Comparison of ENCODE assay signal across 8 cellular contexts in genomic region chr6:145735356-145736165, GRCh38. TPM values are rescaled to one million over a fixed set of nuclear protein-coding genes. Genes with fewer than 3 reads are reported as not detected.
DNase-seq lines count a peak whose midpoint lies in the region; ATAC-seq and TF ChIP-seq lines count a peak whose summit lies in the region.

EPM2A (minus strand) TSS chr6:145735520; CDS start chr6:145735498, 22 bp downstream.

- DNase-seq in DMS114 treated with DMSO at 0.1 percent for 48 hours (lab: John Stamatoyannopoulos, UW; ENCODE audit: unreplicated experiment) (peak; percentile 22), HT1080 (ENCODE audit: low read depth) (peak; percentile 73), PC-9 (peak; percentile 68 to 82), fibroblast of gingiva (ENCODE audit: low read depth) (peak; percentile 82)
- peak; percentile 70 to 79 for DNase-seq in activated T-cell treated with anti-CD3 and anti-CD28 coated beads, Interleukin-2, amount 50 U/mL, for 72 hours
- peak; percentile 53 to 77 (median 66) for DNase-seq in naive thymus-derived CD4-positive, alpha-beta T cell
- DNase-seq in stimulated activated naive CD8-positive, alpha-beta T cell treated with anti-CD3 and anti-CD28 coated beads, Interleukin-15, Interleukin-2, amounts not matched to agents 100 U/mL and 50 U/mL, for 24 hours: peak; percentile 73

- no peak for TF ChIP-seq CTCF in PC-9 (conservative IDR thresholded peaks at IDR 0.05)

- peaks cover 7 to 10% of the 10 kb centered on the region in 2 donors for H3K36me3 Mint-ChIP-seq in activated T-cell treated with anti-CD3 and anti-CD28 coated beads, Interleukin-2, amount 50 U/mL, for 72 hours (ENCODE audit: insufficient read depth in 2 of 2)
- H3K36me3 Mint-ChIP-seq in naive thymus-derived CD4-positive, alpha-beta T cell: peaks cover 0 to 9% (median 3%) of the 10 kb centered on the region in 5 donors

- H3F3A ChIP-seq in PC-9 (ENCODE audit: insufficient read depth, low read depth): peaks cover 13% of the 10 kb centered on the region

- no peaks in the 10 kb centered on the region for H4K20me1 ChIP-seq in PC-9 (ENCODE audit: insufficient read depth)

- intact Hi-C loops in PC-9 (cut with micrococcal nuclease; ENCODE audit: unreplicated experiment): loop anchor here (5.0 kb wide), 1 partner anchor 162 kb away; no protein-coding TSS in a partner anchor
- intact Hi-C loops in naive thymus-derived CD4-positive, alpha-beta T cell (cut with micrococcal nuclease): loop anchor here (1.0 to 10.0 kb wide), 9 partner anchors 31 to 1671 kb away; partner anchors contain the start of genes FBXO30 (in 2 of the 2), SHPRH (in 2 of the 2) and STXBP5 (in 1 of the 2)

- H3K4me1 ChIP-seq in PC-9 (replicated peaks; ENCODE audit: insufficient read depth): peaks cover 14% of the 10 kb centered on the region
- H3K4me1 ChIP-seq in naive thymus-derived CD4-positive, alpha-beta T cell (ENCODE audit: control insufficient read depth in 2 of 2, insufficient read depth in 2 of 2, low read length in 2 of 2): peaks cover 0 to 5% of the 10 kb centered on the region in 2 donors

- peaks cover 3 to 7% of the 10 kb centered on the region in 2 donors for H3K9me3 Mint-ChIP-seq in activated T-cell treated with anti-CD3 and anti-CD28 coated beads, Interleukin-2, amount 50 U/mL, for 72 hours
- peaks cover 0 to 5% (median 0%) of the 10 kb centered on the region in 11 donors for H3K9me3 Mint-ChIP-seq in naive thymus-derived CD4-positive, alpha-beta T cell

- H3K9me3 ChIP-seq in PC-9 (ENCODE audit: insufficient read depth, low read depth): no peaks in the 10 kb centered on the region
- H3K9me3 ChIP-seq in naive thymus-derived CD4-positive, alpha-beta T cell (ENCODE audit: control insufficient read depth in 2 of 3, low read length in 3 of 3): no peaks in the 10 kb centered on the region

- CTCF ChIA-PET in PC-9 (lab: Charles Lee): no interaction called here
- CTCF ChIA-PET in naive thymus-derived CD4-positive, alpha-beta T cell (lab: Charles Lee): interaction anchor here (1.0 kb wide), 1 partner anchor 79 kb away, joined by 3 read pairs; the partner anchor contains the start of gene FBXO30

- H3K36me3 ChIP-seq in PC-9 (ENCODE audit: low read depth): no peaks in the 10 kb centered on the region
- H3K36me3 ChIP-seq in naive thymus-derived CD4-positive, alpha-beta T cell (ENCODE audit: control insufficient read depth in 2 of 3, insufficient read depth in 3 of 3, low read length in 3 of 3): no peaks in the 10 kb centered on the region

- H3K9me2 ChIP-seq in PC-9 (ENCODE audit: insufficient read depth): no peaks in the 10 kb centered on the region; the same call in 1 of the 2 replicates

- H3K27me3 ChIP-seq in PC-9 (ENCODE audit: insufficient read depth, low read depth): no peaks in the 10 kb centered on the region
- H3K27me3 ChIP-seq in naive thymus-derived CD4-positive, alpha-beta T cell (ENCODE audit: control insufficient read depth in 2 of 2, insufficient read depth in 2 of 2, low read length in 2 of 2): no peaks in the 10 kb centered on the region

- peak; percentile 71 for ATAC-seq in GM21367 (IDR thresholded peaks at IDR 0.05; ENCODE audit: unreplicated experiment)
- ATAC-seq in activated T-cell treated with anti-CD3 and anti-CD28 coated beads, Interleukin-2, amount 50 U/mL, for 72 hours (replicated peaks in 1 of 2): peak; percentile 79 to 84
- peak; percentile 79 for ATAC-seq in naive thymus-derived CD4-positive, alpha-beta T cell
- ATAC-seq in stimulated activated naive CD8-positive, alpha-beta T cell treated with anti-CD3 and anti-CD28 coated beads, Interleukin-15, Interleukin-2, amounts not matched to agents 100 U/mL and 50 U/mL, for 24 hours: peak; percentile 69

- peak within 1 kb of the TSS; percentile 99 for H3K4me3 ChIP-seq in PC-9
- H3K4me3 ChIP-seq in naive thymus-derived CD4-positive, alpha-beta T cell (ENCODE audit: low read length): peak within 1 kb of the TSS; percentile 65

- POLR2A ChIA-PET in PC-9 (lab: Charles Lee; ENCODE audit: unreplicated experiment): interaction anchor here (0.7 to 0.9 kb wide), 3 partner anchors 10 to 252 kb away, joined by 4 to 10 read pairs (median 6); partner anchors contain the start of gene FBXO30
- POLR2A ChIA-PET in naive thymus-derived CD4-positive, alpha-beta T cell (lab: Charles Lee): interaction anchor here (1.3 to 4.5 kb wide), 4 partner anchors 14 to 229 kb away, joined by 4 to 46 read pairs (median 18); partner anchors contain the start of genes FBXO30 and SHPRH

- H3K27me3 Mint-ChIP-seq in activated T-cell treated with anti-CD3 and anti-CD28 coated beads, Interleukin-2, amount 50 U/mL, for 72 hours (ENCODE audit: low read depth): no peaks in the 10 kb centered on the region
- H3K27me3 Mint-ChIP-seq in naive thymus-derived CD4-positive, alpha-beta T cell: peaks cover 0 to 2% (median 0%) of the 10 kb centered on the region in 5 donors

- BruUV-seq in PC-9 (replicated peaks; lab: Mats Ljungman, UMichigan): TSS peak; percentile 89

- no peaks in the 10 kb centered on the region for H3K79me2 ChIP-seq in PC-9 (ENCODE audit: low read depth)

- H3K4me3 Mint-ChIP-seq in activated T-cell treated with anti-CD3 and anti-CD28 coated beads, Interleukin-2, amount 50 U/mL, for 72 hours: peak within 1 kb of the TSS; percentile 95 to 96
- H3K4me3 Mint-ChIP-seq in naive thymus-derived CD4-positive, alpha-beta T cell: peak within 1 kb of the TSS; percentile 91 to 100 (median 98)

- H3K4me1 Mint-ChIP-seq in activated T-cell treated with anti-CD3 and anti-CD28 coated beads, Interleukin-2, amount 50 U/mL, for 72 hours (ENCODE audit: low read depth): peaks cover 22% of the 10 kb centered on the region
- peaks cover 0 to 29% (median 9%) of the 10 kb centered on the region in 7 donors for H3K4me1 Mint-ChIP-seq in naive thymus-derived CD4-positive, alpha-beta T cell

- H3K27ac ChIP-seq in PC-9: peak within 1 kb of the TSS; percentile 89
- peak within 1 kb of the TSS; percentile 92 for H3K27ac ChIP-seq in naive thymus-derived CD4-positive, alpha-beta T cell (ENCODE audit: low read depth, low read length)

- H3K4me2 ChIP-seq in PC-9: peak within 1 kb of the TSS; percentile 90

- peak within 1 kb of the TSS; percentile 99 for H3K27ac Mint-ChIP-seq in activated T-cell treated with anti-CD3 and anti-CD28 coated beads, Interleukin-2, amount 50 U/mL, for 72 hours
- H3K27ac Mint-ChIP-seq in naive thymus-derived CD4-positive, alpha-beta T cell: peak within 1 kb of the TSS; percentile 96 to 99 (median 98)

- peak within 1 kb of the TSS; percentile 100 for H2AFZ ChIP-seq in PC-9

RNA-seq across cellular contexts. Expression of gene EPM2A, which starts in this region (rescaled TPM):
- 8.1 and 9.8 TPM in 2 replicates for total RNA-seq in HT1080 (2014; rRNA removed; shearing (Covaris generic))
- polyA plus RNA-seq in HT1080 (2015; cell fraction: cytosol; rRNA removed): 4.3 and 4.5 TPM in 2 replicates
- polyA plus RNA-seq in HT1080 (2015; cell fraction: nucleus; rRNA removed): 1.3 and 2.8 TPM in 2 replicates
- 4.7 and 5.3 TPM in 2 replicates for total RNA-seq in PC-9 (2021)
- total RNA-seq in activated T-cell treated with anti-CD3 and anti-CD28 coated beads, Interleukin-2, amount 50 U/mL, for 72 hours: 10 to 100 TPM; 11.6 to 13.6 TPM
- total RNA-seq in naive thymus-derived CD4-positive, alpha-beta T cell: 10 to 100 TPM in 4 of 5 experiments, 1 to 10 TPM in 1; 3.7 to 18.0 (median 13.4) TPM
- 1 to 10 TPM; 5.2 to 7.6 TPM for polyA plus RNA-seq in naive thymus-derived CD4-positive, alpha-beta T cell

Comparison
In these comparisons a context has a peak if more than half of its experiments do, and no peak if none do; other contexts are left out.
1. Peak in every context shown above with its lines: DNase-seq, ATAC-seq, H3K4me3 ChIP-seq and H3K27ac ChIP-seq.
2. DNase-seq: peak in every context shown above with its lines; median percentile 82 in fibroblast of gingiva; 75 in PC-9; 74 in activated T-cell treated with anti-CD3 and anti-CD28 coated beads, Interleukin-2, amount 50 U/mL, for 72 hours; 73 in HT1080; 73 in stimulated activated naive CD8-positive, alpha-beta T cell treated with anti-CD3 and anti-CD28 coated beads, Interleukin-15, Interleukin-2, amounts not matched to agents 100 U/mL and 50 U/mL, for 24 hours; 66 in naive thymus-derived CD4-positive, alpha-beta T cell; 22 in DMS114 treated with DMSO at 0.1 percent for 48 hours.